In genomic region chr4:85391011-85391410, GRCh38 we compare ENCODE assay signal across 27 cellular contexts.
"Had no signal": no experiment of that assay in that cellular context is flagged by ENCODE, and none has a peak within 500 bp of the region (broad histone marks: within the 10 kb centered on the region; RNA-seq: fewer than 3 reads in every experiment).

No MANE protein-coding gene starts in this region.

- H3K4me3 ChIP-seq: ascending aorta, lower lobe of right lung, skin epidermis, thyroid gland, upper lobe of left lung, vagina had no signal

- H3K27me3 ChIP-seq: ascending aorta, brain microvascular endothelial cell, thyroid gland, upper lobe of left lung, vagina had no signal

- ATAC-seq: activated naive CD4-positive, alpha-beta T cell treated with anti-CD3 and anti-CD28 coated beads, Interleukin-2, amount 50 U/mL, for 72 hours; activated T-cell treated with anti-CD3 and anti-CD28 coated beads, Interleukin-2, amount 50 U/mL, for 72 hours; left lobe of liver; lower lobe of right lung; natural killer cell; right cardiac atrium; stimulated activated effector memory CD8-positive, alpha-beta T cell treated with anti-CD3 and anti-CD28 coated beads, Interleukin-12 subunit alpha, Interleukin-12 subunit beta, amount 100 ng/mL, for 72 hours had no signal

- H3K9me3 ChIP-seq: ascending aorta, lower lobe of right lung, thyroid gland, upper lobe of left lung, vagina had no signal

- H3K36me3 ChIP-seq: ascending aorta, brain microvascular endothelial cell, lower lobe of right lung, thyroid gland, upper lobe of left lung, vagina had no signal

- H3K4me1 ChIP-seq: ascending aorta, lower lobe of right lung, thyroid gland, upper lobe of left lung, vagina had no signal

- H3K27ac ChIP-seq: ascending aorta, brain microvascular endothelial cell, lower lobe of right lung, skin epidermis, thyroid gland, upper lobe of left lung, vagina, VCaP had no signal

- DNase-seq: activated CD4-positive, alpha-beta T cell treated with anti-CD3 and anti-CD28 coated beads for 4 hours; activated CD4-positive, alpha-beta T cell treated with anti-CD3 and anti-CD28 coated beads, Interleukin-2, amount 50 U/mL, for 4 hours; activated naive CD4-positive, alpha-beta T cell; activated T-cell treated with anti-CD3 and anti-CD28 coated beads for 4 hours; activated T-cell treated with anti-CD3 and anti-CD28 coated beads, Interleukin-2, amount 50 U/mL, for 72 hours; brain microvascular endothelial cell; cortex of kidney; foreskin fibroblast; head of caudate nucleus; hippocampal formation; lower lobe of right lung; natural killer cell; posterior cingulate gyrus; right cardiac atrium; stimulated activated CD4-positive, alpha-beta T cell treated with anti-CD3 and anti-CD28 coated beads, Interleukin-4, amount 100 ng/mL, for 24 hours; thyroid gland; upper lobe of left lung had no signal

- FAIRE-seq: endothelial cell of umbilical vein, keratinocyte, TTC549 had no signal
